17 cellular contexts compared by ENCODE assay signal in the genomic region with DNA sequence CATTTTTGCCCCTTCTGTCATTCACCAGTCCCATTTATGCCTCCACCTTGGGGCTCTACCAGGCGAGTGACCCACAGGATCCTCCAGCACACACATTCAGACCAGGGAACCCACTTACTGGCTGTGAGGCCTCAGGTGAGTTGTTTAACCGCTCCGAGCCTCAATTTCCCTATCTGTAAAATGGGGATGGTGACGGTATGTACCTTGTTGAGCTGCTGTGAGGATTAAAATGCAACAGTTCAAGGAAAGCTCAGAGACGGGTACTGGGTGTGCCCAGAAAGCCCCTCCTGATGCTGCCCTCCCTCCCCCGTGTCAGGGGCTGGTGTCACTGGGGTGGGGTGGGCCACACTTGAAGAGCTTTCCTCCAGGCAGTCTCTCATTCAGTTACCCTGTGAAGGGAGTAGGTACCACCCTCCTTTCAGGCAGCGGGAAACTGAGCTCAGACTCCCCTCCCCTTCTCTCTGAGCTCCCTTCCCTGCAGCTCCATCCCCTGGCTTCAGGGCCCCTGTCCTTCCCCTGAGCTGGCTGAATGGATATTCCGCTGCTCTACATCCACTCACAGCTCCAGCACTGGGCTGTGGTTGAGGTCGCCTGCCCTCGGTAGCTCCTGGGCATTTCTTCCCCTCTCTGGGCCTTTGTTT. TPM values are rescaled to one million over a fixed set of nuclear protein-coding genes. Genes with fewer than 3 reads are reported as not detected.
A peak's percentile ranks its signal among the peaks of the same experiment; 100 is the strongest.
DNase-seq lines count a peak whose midpoint lies in the region; ATAC-seq and TF ChIP-seq lines count a peak whose summit lies in the region.
"Had no signal": no experiment of that assay in that cellular context is flagged by ENCODE, and none has a peak within 500 bp of the region (broad histone marks: within the 10 kb centered on the region; RNA-seq: fewer than 3 reads in every experiment).

No MANE protein-coding gene starts in this region.

- H3F3A ChIP-seq in GM23338 (replicated peaks; ENCODE audit: low read depth): no peaks in the 10 kb centered on the region

- no peaks in the 10 kb centered on the region for H4K20me1 ChIP-seq in GM23338 (replicated peaks; ENCODE audit: insufficient read depth)

- H3K36me3 ChIP-seq in GM23338 (ENCODE audit: insufficient read depth): no peaks in the 10 kb centered on the region
- H3K36me3 ChIP-seq in left lung: no peaks in the 10 kb centered on the region
- H3K36me3 ChIP-seq in spleen: peaks cover 0 to 3% (median 0%) of the 10 kb centered on the region in 6 donors
- H3K36me3 ChIP-seq in suprapubic skin: no peaks in the 10 kb centered on the region
- H3K36me3 ChIP-seq: heart left ventricle had no signal

- TF ChIP-seq EP300 in suprapubic skin (IDR thresholded peaks at IDR 0.05): no peak

- H3K27ac Mint-ChIP-seq in GM23338 (no peak overlapping the region), WTC11 (no peak overlapping the region)
- H3K27ac Mint-ChIP-seq: B cell, brain had no signal

- H3K4me3 Mint-ChIP-seq in GM23338: no peak overlapping the region
- H3K4me3 Mint-ChIP-seq in WTC11: no peak overlapping the region
- H3K4me3 Mint-ChIP-seq: activated naive CD8-positive, alpha-beta T cell treated with anti-CD3 and anti-CD28 coated beads for 36 hours; B cell; brain had no signal

- H3K4me1 ChIP-seq in GM23338 (ENCODE audit: insufficient read depth) (peaks cover 4% of the 10 kb centered on the region; the same call in 1 of the 2 replicates), left lung (peaks cover 5 to 86% of the 10 kb centered on the region in 2 donors), spleen (peaks cover 0 to 88% (median 21%) of the 10 kb centered on the region in 6 donors), suprapubic skin (peaks cover 15% of the 10 kb centered on the region)

- DNase-seq in GM23338 (ENCODE audit: low spot score): no peak
- no peak for DNase-seq in WTC11 (ENCODE audit: low spot score)
- DNase-seq in left lung: no peak
- DNase-seq in spleen: no peak
- no peak for DNase-seq in suprapubic skin (ENCODE audit: low spot score in 2 of 2)
- no peak for DNase-seq in MV-4-11 (lab: John Stamatoyannopoulos, UW)
- DNase-seq: activated naive CD8-positive, alpha-beta T cell treated with anti-CD3 and anti-CD28 coated beads for 36 hours; activated T-cell treated with anti-CD3 and anti-CD28 coated beads, Interleukin-2, amount 50 U/mL, for 1 hour; DMS 273 treated with DMSO at 0.1 percent for 48 hours; mesendoderm; NCI-H1048; NCI-H2081 had no signal

- H3K27me3 Mint-ChIP-seq in GM23338 (ENCODE audit: insufficient read depth, low read depth, poor library complexity) (peaks cover 10% of the 10 kb centered on the region), WTC11 (ENCODE audit: low read depth) (no peaks in the 10 kb centered on the region; the same call in 1 of the 2 replicates)
- H3K27me3 Mint-ChIP-seq: activated naive CD8-positive, alpha-beta T cell treated with anti-CD3 and anti-CD28 coated beads for 36 hours; B cell had no signal

- H3K4me1 Mint-ChIP-seq in GM23338: peaks cover 20% of the 10 kb centered on the region
- peaks cover 13% of the 10 kb centered on the region for H3K4me1 Mint-ChIP-seq in WTC11
- H3K4me1 Mint-ChIP-seq: B cell had no signal

- intact Hi-C loops in left lung (cut with DNase I): no loop called here
- intact Hi-C loops in spleen (cut with DNase I; ENCODE audit: low total_unique reads): no loop called here

- no peaks in the 10 kb centered on the region for H3K79me2 ChIP-seq in GM23338 (replicated peaks; ENCODE audit: insufficient read depth)

- no peaks in the 10 kb centered on the region for H3K36me3 Mint-ChIP-seq in GM23338 (ENCODE audit: low read depth)
- H3K36me3 Mint-ChIP-seq in WTC11: no peaks in the 10 kb centered on the region
- H3K36me3 Mint-ChIP-seq: brain had no signal

- H3K4me3 ChIP-seq in GM23338: no peak overlapping the region
- peak overlapping the region in 1 of 2 donors; percentile 55 for H3K4me3 ChIP-seq in left lung
- H3K4me3 ChIP-seq in spleen: peak overlapping the region in 7 of 8 donors; percentile 17 to 65 (median 31)
- no peak overlapping the region for H3K4me3 ChIP-seq in suprapubic skin

- H3K27ac ChIP-seq in GM23338 (ENCODE audit: low read depth) (no peak overlapping the region), left lung (peak overlapping the region; percentile 89 to 93), spleen (peak overlapping the region in 7 of 8 donors; percentile 77 to 97 (median 86)), suprapubic skin (no peak overlapping the region)

- 0 out of 2 replicates have a peak overlapping the region, but pooled peaks have one; percentile 52 for H2AFZ ChIP-seq in GM23338

- no peaks in the 10 kb centered on the region for H3K9me2 ChIP-seq in GM23338 (ENCODE audit: insufficient read depth)

- no peak for TF ChIP-seq CTCF in GM23338 (conservative IDR thresholded peaks at IDR 0.05; ENCODE audit: low read depth in 2 of 2)
- TF ChIP-seq CTCF in WTC11 (IDR thresholded peaks at IDR 0.05): no peak
- TF ChIP-seq CTCF in left lung (IDR thresholded peaks at IDR 0.05): no peak
- TF ChIP-seq CTCF in spleen (IDR thresholded peaks at IDR 0.05 in 8 of 11, conservative IDR thresholded peaks at IDR 0.05 in 3 of 11): no peak
- TF ChIP-seq CTCF in suprapubic skin (IDR thresholded peaks at IDR 0.05): no peak

- POLR2A ChIA-PET in WTC11 (lab: Charles Lee): no interaction called here

- CTCF ChIA-PET in WTC11 (lab: Charles Lee): interaction anchor here (0.5 to 2.8 kb wide), 11 partner anchors 18 to 353 kb away, joined by 3 to 14 read pairs (median 5); no protein-coding TSS in a partner anchor

- H3K27me3 ChIP-seq in GM23338 (ENCODE audit: insufficient read depth): no peaks in the 10 kb centered on the region
- no peaks in the 10 kb centered on the region for H3K27me3 ChIP-seq in left lung
- H3K27me3 ChIP-seq in spleen (replicated peaks in 1 of 7): peaks cover 0 to 7% (median 0%) of the 10 kb centered on the region in 7 donors
- no peaks in the 10 kb centered on the region for H3K27me3 ChIP-seq in suprapubic skin

- H3K9me3 ChIP-seq in left lung: no peaks in the 10 kb centered on the region
- no peaks in the 10 kb centered on the region for H3K9me3 ChIP-seq in spleen
- no peaks in the 10 kb centered on the region for H3K9me3 ChIP-seq in suprapubic skin
- H3K9me3 ChIP-seq: heart left ventricle had no signal

- ATAC-seq in GM23338 (peak; percentile 41), WTC11 (peak; percentile 31), left lung (no peak), HG03108 (IDR thresholded peaks at IDR 0.05; ENCODE audit: unreplicated experiment) (no peak)

- WGBS in spleen, 5 donors: 66 to 81% (median 74%) methylated on average over 10 of the region's 10 CpGs
- 87% methylated on average over 10 of the region's 10 CpGs for WGBS in suprapubic skin

- no peak overlapping the region for H3K4me2 ChIP-seq in GM23338

- no peaks in the 10 kb centered on the region; the same call in 2 of the 3 replicates for H3K9me3 Mint-ChIP-seq in GM23338
- H3K9me3 Mint-ChIP-seq in WTC11: no peaks in the 10 kb centered on the region

- TF ChIP-seq POLR2A in spleen (IDR thresholded peaks at IDR 0.05): no peak
- TF ChIP-seq POLR2A in suprapubic skin (IDR thresholded peaks at IDR 0.05): no peak

TF ChIP-seq in GM23338, 12 proteins besides CTCF, POLR2A, EP300 and RAD21 (continues in another document):
- no peak for TF ChIP-seq ZNF331 (CRISPR knock-in tag; IDR thresholded peaks at IDR 0.05; ENCODE audit: low read depth)

TF ChIP-seq in WTC11, 78 proteins besides CTCF, POLR2A, EP300 and RAD21:
- no peak for TF ChIP-seq ZNF396 (CRISPR knock-in tag; IDR thresholded peaks at IDR 0.05; ENCODE audit: borderline replicate concordance)
- no peak for TF ChIP-seq NFYB (CRISPR knock-in tag; conservative IDR thresholded peaks at IDR 0.05; ENCODE audit: low read depth)
- no peak for TF ChIP-seq ZNF263 (CRISPR knock-in tag; IDR thresholded peaks at IDR 0.05; ENCODE audit: low read depth)
- no peak for TF ChIP-seq KAT7 (CRISPR knock-in tag; IDR thresholded peaks at IDR 0.05; ENCODE audit: borderline replicate concordance)
- no peak for TF ChIP-seq ZNF138 (CRISPR knock-in tag; conservative IDR thresholded peaks at IDR 0.05)
- no peak for TF ChIP-seq CREM (CRISPR knock-in tag; IDR thresholded peaks at IDR 0.05)
- TF ChIP-seq CREB1 (CRISPR knock-in tag; IDR thresholded peaks at IDR 0.05): no peak
- TF ChIP-seq GRHL2 (CRISPR knock-in tag; IDR thresholded peaks at IDR 0.05; ENCODE audit: insufficient replicate concordance, severe bottlenecking): no peak

RNA-seq across cellular contexts. Expression of gene SERPINA1, which starts 1.4 kb away (rescaled TPM):
- total RNA-seq in GM23338 (2014; rRNA removed; shearing (Covaris generic)): not detected in 2 replicates
- polyA plus RNA-seq in GM23338 (2016; fragmentation: Nextera tagmentation; extraction: Ambion mirVana) (not detected in 2 replicates), spleen (10 to 100 TPM; 28.4 to 60.7 (median 43.8) TPM)
- total RNA-seq in WTC11 (2021) (5.1 to 7.2 TPM (median 6.8 TPM) in 3 replicates), left lung (1,000 to 10,000 TPM; 1,065 to 1,514 TPM), spleen (100 to 1,000 TPM; 167 to 701 (median 241) TPM), suprapubic skin (10 to 100 TPM in 1 of 4 donors, 1 to 10 TPM in 3; 4.7 to 62.4 (median 7.5) TPM)
- polyA plus RNA-seq: neural cell had no signal

RNA-seq across cellular contexts. Expression of gene SERPINA2, which starts 23.4 kb away (rescaled TPM):
- total RNA-seq in GM23338 (2014; rRNA removed; shearing (Covaris generic)): not detected in 2 replicates
- not detected in 2 replicates for polyA plus RNA-seq in GM23338 (2016; fragmentation: Nextera tagmentation; extraction: Ambion mirVana)
- not detected in 3 replicates for total RNA-seq in WTC11 (2021)
- total RNA-seq in left lung: not detected
- total RNA-seq in spleen: not detected
- not detected for polyA plus RNA-seq in spleen
- total RNA-seq in suprapubic skin: not detected
- total RNA-seq: activated naive CD8-positive, alpha-beta T cell treated with anti-CD3 and anti-CD28 coated beads for 36 hours; B cell; heart left ventricle had no signal
- polyA plus RNA-seq: heart left ventricle, neural cell had no signal

Comparison
In these comparisons a context has a peak if more than half of its experiments do, and no peak if none do; other contexts are left out.
1. ATAC-seq: peak in GM23338 (single experiment) and WTC11 (single experiment); none in left lung (single experiment) and HG03108 (single experiment).
2. H3K27ac ChIP-seq: peak in left lung (2 of 2) and spleen (7 of 8); none in GM23338 (single experiment) and suprapubic skin (single experiment).
3. H3K4me3 ChIP-seq: peak in spleen (7 of 8); none in GM23338 (single experiment) and suprapubic skin (single experiment).